Comparison of ENCODE assay signal across 8 cellular contexts in the genomic region with DNA sequence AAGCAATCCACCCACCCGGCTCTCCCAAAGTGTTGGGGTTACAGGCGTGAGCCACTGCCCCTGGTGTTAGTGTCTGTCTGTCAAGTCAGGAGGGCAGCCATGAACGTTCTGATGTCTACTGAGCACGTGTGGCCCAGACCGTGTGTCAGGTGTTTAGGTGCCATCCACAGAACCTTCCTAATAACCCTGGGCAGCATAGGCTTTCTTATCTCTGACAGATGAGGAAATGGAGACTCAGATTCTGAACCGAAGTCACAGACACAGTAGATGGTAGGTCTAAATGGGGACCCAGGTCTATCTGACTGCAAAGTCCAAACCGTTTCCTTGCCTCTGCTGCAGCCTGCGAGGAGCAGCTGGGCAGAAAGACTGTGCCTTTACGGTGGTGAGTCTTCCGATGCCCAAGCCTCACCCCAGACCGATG. TPM values are rescaled to one million over a fixed set of nuclear protein-coding genes. Genes with fewer than 3 reads are reported as not detected.
A peak's percentile ranks its signal among the peaks of the same experiment; 100 is the strongest.
DNase-seq lines count a peak whose midpoint lies in the region; ATAC-seq, FAIRE-seq and TF ChIP-seq lines count a peak whose summit lies in the region.

No MANE protein-coding gene starts in this region.

- H3K4me3 ChIP-seq in H1 (ENCODE audit: extremely low read depth in 1 of 4, insufficient read depth in 2 of 4, low read depth in 3 of 4, low read length in 4 of 4) (peak overlapping the region; percentile 28 to 64 (median 58); a peak in 7 of 8 replicates), prostate gland (peak overlapping the region; percentile 66 to 84)

- no peak overlapping the region for H3K4ac ChIP-seq in H1 (replicated peaks; ENCODE audit: insufficient read length, low read depth, low read length)

- H4K8ac ChIP-seq in H1 (ENCODE audit: extremely low read depth, insufficient read depth, low read length): 0 out of 2 replicates have a peak overlapping the region, but pooled peaks have one; percentile 35

- POLR2A ChIA-PET in H1 (lab: Charles Lee; ENCODE audit: partially characterized antibody): no interaction called here

- H3K18ac ChIP-seq in H1 (ENCODE audit: extremely low read depth, low read length): no peak overlapping the region; the same call in 1 of the 2 replicates

- H3K36me3 ChIP-seq in H1 (ENCODE audit: control insufficient read depth in 2 of 4, insufficient read depth in 4 of 4, low read length in 3 of 4): no peaks in the 10 kb centered on the region
- H3K36me3 ChIP-seq in prostate gland: no peaks in the 10 kb centered on the region

- H2BK20ac ChIP-seq in H1 (ENCODE audit: low read length): 0 out of 2 replicates have a peak overlapping the region, but pooled peaks have one; percentile 55

- TF ChIP-seq POLR2A in H1 (IDR thresholded peaks at IDR 0.05; ENCODE audit: control extremely low read depth in 1 of 2, low read depth in 2 of 2, low read length in 2 of 2): no peak
- no peak for TF ChIP-seq POLR2A in prostate gland (IDR thresholded peaks at IDR 0.05)

- FAIRE-seq in H1 (lab: Jason Lieb, UNC): no peak

- H3K4me1 ChIP-seq in H1 (replicated peaks in 1 of 4; ENCODE audit: control insufficient read depth in 3 of 4, insufficient read depth in 4 of 4, low read length in 3 of 4) (peaks cover 0 to 8% (median 6%) of the 10 kb centered on the region in 4 experiments; a peak in 4 of 7 replicates), prostate gland (replicated peaks) (no peaks in the 10 kb centered on the region)

- H3K9me3 ChIP-seq in H1 (ENCODE audit: insufficient read depth in 2 of 2, low read depth in 1 of 2, low read length in 1 of 2): no peaks in the 10 kb centered on the region
- H3K9me3 ChIP-seq in prostate gland: no peaks in the 10 kb centered on the region

- no peak for TF ChIP-seq RAD21 in H1 (IDR thresholded peaks at IDR 0.05 in 1 of 2, conservative IDR thresholded peaks at IDR 0.05 in 1 of 2; ENCODE audit: low read depth in 2 of 2, low read length in 2 of 2)

- intact Hi-C loops in prostate gland (cut with DNase I): loop anchor here (2.0 to 10.0 kb wide), 3 partner anchors 50 to 150 kb away; a partner anchor contains a TSS

- H2BK15ac ChIP-seq in H1 (ENCODE audit: low read length): peak overlapping the region; percentile 98; the same call in 1 of the 2 replicates

- H3K27ac ChIP-seq in H1 (ENCODE audit: low read depth, low read length) (no peak overlapping the region), prostate gland (peak overlapping the region; percentile 97 to 98)

- peak; percentile 44 for DNase-seq in NOMO-1 treated with DMSO at 0.1 percent for 48 hours (lab: John Stamatoyannopoulos, UW; ENCODE audit: unreplicated experiment)
- DNase-seq in H1 (ENCODE audit: low read depth in 1 of 2, low spot score in 2 of 2): no peak
- no peak for DNase-seq in prostate gland (ENCODE audit: low spot score)
- no peak for DNase-seq in dedifferentiated amniotic fluid mesenchymal stem cell (ENCODE audit: extremely low spot score)
- DNase-seq in SHP77 treated with DMSO at 0.1 percent for 48 hours (lab: John Stamatoyannopoulos, UW): no peak

- no peak overlapping the region for H2BK120ac ChIP-seq in H1 (replicated peaks; ENCODE audit: low read depth, low read length)

- no peak overlapping the region for H3K23ac ChIP-seq in H1 (ENCODE audit: insufficient read length)

- no peaks in the 10 kb centered on the region for H3K79me2 ChIP-seq in H1 (ENCODE audit: control insufficient read depth in 1 of 2, insufficient read depth in 2 of 2, low read length in 2 of 2)

- no peak for TF ChIP-seq EP300 in H1 (IDR thresholded peaks at IDR 0.05; ENCODE audit: borderline replicate concordance in 1 of 2, low read depth in 2 of 2, low read length in 2 of 2)

- no peak overlapping the region for H4K5ac ChIP-seq in H1 (ENCODE audit: insufficient read length, low read depth, low read length)

- peak overlapping the region; percentile 61 for H4K91ac ChIP-seq in H1 (replicated peaks; ENCODE audit: insufficient read length, low read length)

- H3K56ac ChIP-seq in H1 (replicated peaks; ENCODE audit: insufficient read length, low read depth, low read length): no peak overlapping the region

- H2AK5ac ChIP-seq in H1 (ENCODE audit: low read depth, low read length): no peak overlapping the region

- 69% methylated on average over 11 of the region's 11 CpGs; no CpG with 5 or more reads in 1 of the 2 experiments for WGBS in H1 (ENCODE audit: extremely low coverage in 1 of 2, insufficient coverage in 1 of 2, insufficient read length in 1 of 2, insufficient replicate concordance in 2 of 2, low coverage in 1 of 2, low lambda C conversion rate in 2 of 2, missing lambda C conversion rate in 1 of 2), 2 experiments
- 63% methylated on average over 11 of the region's 11 CpGs for WGBS in prostate gland

- H3K27me3 ChIP-seq in H1 (replicated peaks in 1 of 4; ENCODE audit: control insufficient read depth in 3 of 4, extremely low read depth in 1 of 4, insufficient read depth in 3 of 4, low read length in 3 of 4) (peaks cover 9 to 36% (median 26%) of the 10 kb centered on the region in 4 experiments), prostate gland (replicated peaks; ENCODE audit: insufficient read depth) (no peaks in the 10 kb centered on the region)

- H3K14ac ChIP-seq in H1 (ENCODE audit: insufficient read length): no peak overlapping the region

- peak overlapping the region; percentile 76 to 98 for H3K4me2 ChIP-seq in H1 (ENCODE audit: insufficient read depth in 1 of 2, low read depth in 2 of 2, low read length in 2 of 2)

- H2AFZ ChIP-seq in H1 (ENCODE audit: low read length): peak overlapping the region; percentile 54; the same call in 1 of the 2 replicates

- H2BK12ac ChIP-seq in H1 (ENCODE audit: low read depth, low read length): peak overlapping the region; percentile 68; the same call in 1 of the 2 replicates

- no peak for TF ChIP-seq CTCF in H1 (IDR thresholded peaks at IDR 0.05; ENCODE audit: control extremely low read depth in 1 of 3, insufficient read depth in 1 of 3, low read depth in 1 of 3, low read length in 3 of 3)
- no peak for TF ChIP-seq CTCF in prostate gland (IDR thresholded peaks at IDR 0.05)

- H3K23me2 ChIP-seq in H1 (ENCODE audit: low read depth, low read length): peaks cover 13% of the 10 kb centered on the region

- H4K20me1 ChIP-seq in H1 (replicated peaks in 1 of 2; ENCODE audit: control insufficient read depth in 1 of 2, insufficient read depth in 2 of 2, low read length in 2 of 2): no peaks in the 10 kb centered on the region

- CTCF ChIA-PET in H1 (lab: Charles Lee; ENCODE audit: partially characterized antibody): interaction anchor here (0.6 to 1.7 kb wide), 6 partner anchors 23 to 243 kb away, joined by 3 to 8 read pairs (median 4); no protein-coding TSS in a partner anchor

- H2BK5ac ChIP-seq in H1 (ENCODE audit: low read depth, low read length): no peak overlapping the region

- H3K9ac ChIP-seq in H1 (replicated peaks in 1 of 4; ENCODE audit: extremely low read depth in 1 of 4, low read depth in 3 of 4, low read length in 3 of 4): no peak overlapping the region

- no peaks in the 10 kb centered on the region for H3K79me1 ChIP-seq in H1 (ENCODE audit: low read depth, low read length)

- ATAC-seq in GM19324 (IDR thresholded peaks at IDR 0.05; ENCODE audit: low FRiP score, unreplicated experiment) (peak; percentile 2), HG02852 (IDR thresholded peaks at IDR 0.05; ENCODE audit: unreplicated experiment) (no peak), GM21529 (IDR thresholded peaks at IDR 0.05; ENCODE audit: unreplicated experiment) (no peak)

TF ChIP-seq in H1, 55 proteins besides CTCF, POLR2A, EP300 and RAD21:
- TF ChIP-seq, protein P1, sequence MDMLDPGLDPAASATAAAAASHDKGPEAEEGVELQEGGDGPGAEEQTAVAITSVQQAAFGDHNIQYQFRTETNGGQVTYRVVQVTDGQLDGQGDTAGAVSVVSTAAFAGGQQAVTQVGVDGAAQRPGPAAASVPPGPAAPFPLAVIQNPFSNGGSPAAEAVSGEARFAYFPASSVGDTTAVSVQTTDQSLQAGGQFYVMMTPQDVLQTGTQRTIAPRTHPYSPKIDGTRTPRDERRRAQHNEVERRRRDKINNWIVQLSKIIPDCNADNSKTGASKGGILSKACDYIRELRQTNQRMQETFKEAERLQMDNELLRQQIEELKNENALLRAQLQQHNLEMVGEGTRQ (IDR thresholded peaks at IDR 0.05; ENCODE audit: low read length): no peak
- TF ChIP-seq SP2 (IDR thresholded peaks at IDR 0.05; ENCODE audit: low read length): no peak
- no peak for TF ChIP-seq CREB1 (IDR thresholded peaks at IDR 0.05)
- TF ChIP-seq NRF1 (IDR thresholded peaks at IDR 0.05; ENCODE audit: low read depth, low read length): no peak
- TF ChIP-seq, protein P2, sequence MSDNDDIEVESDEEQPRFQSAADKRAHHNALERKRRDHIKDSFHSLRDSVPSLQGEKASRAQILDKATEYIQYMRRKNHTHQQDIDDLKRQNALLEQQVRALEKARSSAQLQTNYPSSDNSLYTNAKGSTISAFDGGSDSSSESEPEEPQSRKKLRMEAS (IDR thresholded peaks at IDR 0.05): no peak
- TF ChIP-seq JUN (IDR thresholded peaks at IDR 0.05; ENCODE audit: low read depth, low read length): no peak

RNA-seq across cellular contexts. Expression of a gene that starts 0.6 kb away (rescaled TPM):
- 2.6 and 3.0 TPM in 2 replicates for total RNA-seq in H1 (2021; fragmentation: NEBNext Ultra II Directional; extraction: Animal tissue kit (Norgen Biotek cat#: 25700))
- 2.3 and 3.3 TPM in 2 replicates for polyA plus RNA-seq in H1 (2011; rRNA removed)
- 2.9 TPM for polyA plus RNA-seq in H1 (2011; cell fraction: cytosol; rRNA removed)
- 4.2 TPM for polyA plus RNA-seq in H1 (2011; cell fraction: nucleus; rRNA removed)
- 0.92 to 2.0 TPM (median 1.8 TPM) in 4 replicates for polyA plus RNA-seq in H1 (2012, experiment 1 of 2)
- polyA plus RNA-seq in H1 (2012, experiment 2 of 2): 0.37 TPM
- polyA plus RNA-seq in H1 (2013, experiment 1 of 2): 4.6 TPM
- 5.9 TPM for polyA plus RNA-seq in H1 (2013, experiment 2 of 2)
- polyA minus RNA-seq in H1 (2011; rRNA and poly(A)+ RNA removed): 3.5 and 3.8 TPM in 2 replicates
- 1.3 TPM for polyA minus RNA-seq in H1 (2011; cell fraction: cytosol; rRNA and poly(A)+ RNA removed)
- 4.1 TPM for polyA minus RNA-seq in H1 (2011; cell fraction: nucleus; rRNA and poly(A)+ RNA removed)
- 10 to 100 TPM; 70.1 to 80.7 TPM for total RNA-seq in prostate gland

Comparison
In these comparisons a context has a peak if more than half of its experiments do, and no peak if none do; other contexts are left out.
1. RNA of a gene that starts 0.6 kb away (total RNA-seq): 70.1 to 80.7 TPM in prostate gland; 2.6 to 3.0 TPM in H1; every median in the first group is over 10 times any median in the second.